In the genomic region with DNA sequence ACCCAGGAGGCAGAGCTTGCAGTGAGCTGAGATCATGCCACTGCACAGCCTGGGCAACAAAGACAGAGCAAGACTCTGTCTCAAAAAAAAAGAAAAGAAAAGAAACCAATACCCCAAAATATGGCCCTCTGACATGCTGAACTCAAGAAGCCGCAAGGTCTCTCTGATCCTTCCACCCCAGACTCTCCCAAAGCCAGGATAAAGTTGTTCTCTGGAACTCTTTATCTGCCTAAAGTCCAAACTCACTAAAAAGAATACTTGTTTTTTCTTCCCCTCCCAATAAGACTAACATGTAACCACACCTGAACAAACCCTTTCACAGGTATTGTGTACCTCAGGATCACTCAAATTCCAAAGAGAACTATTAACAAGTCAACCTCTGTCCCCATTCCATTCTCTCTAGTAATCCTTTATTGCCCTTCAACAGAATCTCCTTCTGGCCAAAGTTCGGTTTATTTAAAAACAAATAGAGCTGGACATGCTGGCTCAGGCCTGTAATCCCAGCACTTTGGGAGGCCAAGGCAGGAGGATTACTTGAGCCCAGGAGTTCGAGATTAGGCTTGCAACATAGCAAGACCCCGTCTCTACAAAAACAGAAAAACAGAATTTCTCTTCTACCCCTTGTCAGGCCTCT, we compare ENCODE assay signal across 18 cellular contexts. TPM values are rescaled to one million over a fixed set of nuclear protein-coding genes. Genes with fewer than 3 reads are reported as not detected.
DNase-seq lines count a peak whose midpoint lies in the region; ATAC-seq and TF ChIP-seq lines count a peak whose summit lies in the region.
"Had no signal": no experiment of that assay in that cellular context is flagged by ENCODE, and none has a peak within 500 bp of the region (broad histone marks: within the 10 kb centered on the region; RNA-seq: fewer than 3 reads in every experiment).

No MANE protein-coding gene starts in this region.

- DNase-seq in T-helper 2 cell treated with Interferon-gamma antibody and Interleukin-4, amounts not matched to agents 5 μg/mL and 100 μg/mL, for 36 hours (ENCODE audit: low spot score), result no peak
- DNase-seq in T-helper 2 cell, result no peak
- DNase-seq in WTC11 (ENCODE audit: low spot score), result no peak
- no peak for DNase-seq in left lobe of liver (ENCODE audit: low spot score)
- DNase-seq in stimulated activated naive B cell treated with anti-CD40 and anti-IgM and Interleukin-4, amounts not matched to agents 10 μg/mL and 1 μg/mL and 100 μg/mL, for 72 hours, result no peak
- no peak for DNase-seq in activated naive CD4-positive, alpha-beta T cell treated with anti-CD3 and anti-CD28 coated beads, Interleukin-2, amount 10 ng/mL, durations not matched to agents 7 days and 5 days
- DNase-seq in NCI-H1694 (lab: John Stamatoyannopoulos, UW), result no peak
- DNase-seq: 8988T; activated CD8-positive, alpha-beta memory T cell treated with anti-CD3 and anti-CD28 coated beads for 24 hours; activated effector memory CD4-positive, alpha-beta T cell treated with Interleukin-2 at 50 U/mL for 16 hours; DMS79; head of caudate nucleus; KBM-7; NCI-H1105 treated with DMSO at 0.1 percent for 48 hours; nucleus accumbens; stimulated activated CD4-positive, alpha-beta T cell treated with anti-CD3 and anti-CD28 coated beads, Interleukin-4, amount 100 ng/mL, for 24 hours; tibial artery had no signal

- peaks cover 28% of the 10 kb centered on the region for H3K36me3 Mint-ChIP-seq in T-helper 2 cell treated with Interferon-gamma antibody and Interleukin-4, amounts not matched to agents 5 μg/mL and 100 μg/mL, for 36 hours (ENCODE audit: low read depth)
- H3K36me3 Mint-ChIP-seq in WTC11, result peaks cover 31% of the 10 kb centered on the region
- peaks cover 15 to 42% of the 10 kb centered on the region in 2 donors for H3K36me3 Mint-ChIP-seq in stimulated activated naive B cell treated with anti-CD40 and anti-IgM and Interleukin-4, amounts not matched to agents 10 μg/mL and 1 μg/mL and 100 μg/mL, for 72 hours
- peaks cover 31% of the 10 kb centered on the region for H3K36me3 Mint-ChIP-seq in activated naive CD4-positive, alpha-beta T cell treated with anti-CD3 and anti-CD28 coated beads, Interleukin-2, amount 10 ng/mL, durations not matched to agents 7 days and 5 days

- peak overlapping the region; percentile 32 for H3K27ac Mint-ChIP-seq in T-helper 2 cell treated with Interferon-gamma antibody and Interleukin-4, amounts not matched to agents 5 μg/mL and 100 μg/mL, for 36 hours
- peak overlapping the region; percentile 77 for H3K27ac Mint-ChIP-seq in WTC11
- peak overlapping the region; percentile 10 for H3K27ac Mint-ChIP-seq in stimulated activated naive B cell treated with anti-CD40 and anti-IgM and Interleukin-4, amounts not matched to agents 10 μg/mL and 1 μg/mL and 100 μg/mL, for 72 hours
- H3K27ac Mint-ChIP-seq in activated naive CD4-positive, alpha-beta T cell treated with anti-CD3 and anti-CD28 coated beads, Interleukin-2, amount 10 ng/mL, durations not matched to agents 7 days and 5 days, result no peak overlapping the region

- CTCF ChIA-PET in WTC11 (lab: Charles Lee), result interaction anchor here (0.8 kb wide), 2 partner anchors 13 to 321 kb away, joined by 3 to 4 read pairs; no protein-coding TSS in a partner anchor
- CTCF ChIA-PET in activated naive CD4-positive, alpha-beta T cell treated with anti-CD3 and anti-CD28 coated beads, Interleukin-2, amount 10 ng/mL, durations not matched to agents 7 days and 5 days (lab: Charles Lee), result no interaction called here

- no peak for TF ChIP-seq CTCF in WTC11 (IDR thresholded peaks at IDR 0.05)

- no peak overlapping the region for H3K4me3 Mint-ChIP-seq in T-helper 2 cell treated with Interferon-gamma antibody and Interleukin-4, amounts not matched to agents 5 μg/mL and 100 μg/mL, for 36 hours
- H3K4me3 Mint-ChIP-seq in WTC11, result no peak overlapping the region
- no peak overlapping the region for H3K4me3 Mint-ChIP-seq in stimulated activated naive B cell treated with anti-CD40 and anti-IgM and Interleukin-4, amounts not matched to agents 10 μg/mL and 1 μg/mL and 100 μg/mL, for 72 hours
- no peak overlapping the region for H3K4me3 Mint-ChIP-seq in activated naive CD4-positive, alpha-beta T cell treated with anti-CD3 and anti-CD28 coated beads, Interleukin-2, amount 10 ng/mL, durations not matched to agents 7 days and 5 days

- H3K27me3 Mint-ChIP-seq in T-helper 2 cell treated with Interferon-gamma antibody and Interleukin-4, amounts not matched to agents 5 μg/mL and 100 μg/mL, for 36 hours (ENCODE audit: low read depth), result no peaks in the 10 kb centered on the region
- H3K27me3 Mint-ChIP-seq in WTC11 (ENCODE audit: low read depth), result no peaks in the 10 kb centered on the region
- H3K27me3 Mint-ChIP-seq in stimulated activated naive B cell treated with anti-CD40 and anti-IgM and Interleukin-4, amounts not matched to agents 10 μg/mL and 1 μg/mL and 100 μg/mL, for 72 hours, result no peaks in the 10 kb centered on the region
- H3K27me3 Mint-ChIP-seq in activated naive CD4-positive, alpha-beta T cell treated with anti-CD3 and anti-CD28 coated beads, Interleukin-2, amount 10 ng/mL, durations not matched to agents 7 days and 5 days, result no peaks in the 10 kb centered on the region

- ATAC-seq in WTC11, result no peak
- peak; percentile 2 for ATAC-seq in left lobe of liver
- no peak for ATAC-seq in stimulated activated naive B cell treated with anti-CD40 and anti-IgM and Interleukin-4, amounts not matched to agents 10 μg/mL and 1 μg/mL and 100 μg/mL, for 72 hours (replicated peaks)
- ATAC-seq in HG03095 (IDR thresholded peaks at IDR 0.05; ENCODE audit: unreplicated experiment), result no peak

- peaks cover 26% of the 10 kb centered on the region for H3K4me1 Mint-ChIP-seq in T-helper 2 cell treated with Interferon-gamma antibody and Interleukin-4, amounts not matched to agents 5 μg/mL and 100 μg/mL, for 36 hours (ENCODE audit: low read depth)
- peaks cover 33% of the 10 kb centered on the region for H3K4me1 Mint-ChIP-seq in WTC11
- peaks cover 12 to 14% of the 10 kb centered on the region in 2 donors for H3K4me1 Mint-ChIP-seq in stimulated activated naive B cell treated with anti-CD40 and anti-IgM and Interleukin-4, amounts not matched to agents 10 μg/mL and 1 μg/mL and 100 μg/mL, for 72 hours
- peaks cover 54% of the 10 kb centered on the region for H3K4me1 Mint-ChIP-seq in activated naive CD4-positive, alpha-beta T cell treated with anti-CD3 and anti-CD28 coated beads, Interleukin-2, amount 10 ng/mL, durations not matched to agents 7 days and 5 days

- POLR2A ChIA-PET in WTC11 (lab: Charles Lee), result interaction anchor here (1.3 kb wide), 1 partner anchor 9 kb away, joined by 5 read pairs; the partner anchor contains the start of gene HPDL

- H3K9me3 Mint-ChIP-seq in T-helper 2 cell treated with Interferon-gamma antibody and Interleukin-4, amounts not matched to agents 5 μg/mL and 100 μg/mL, for 36 hours, result peaks cover 5% of the 10 kb centered on the region
- H3K9me3 Mint-ChIP-seq in WTC11, result peaks cover 4% of the 10 kb centered on the region
- no peaks in the 10 kb centered on the region for H3K9me3 Mint-ChIP-seq in stimulated activated naive B cell treated with anti-CD40 and anti-IgM and Interleukin-4, amounts not matched to agents 10 μg/mL and 1 μg/mL and 100 μg/mL, for 72 hours
- H3K9me3 Mint-ChIP-seq in activated naive CD4-positive, alpha-beta T cell treated with anti-CD3 and anti-CD28 coated beads, Interleukin-2, amount 10 ng/mL, durations not matched to agents 7 days and 5 days, result no peaks in the 10 kb centered on the region

TF ChIP-seq in WTC11, 78 proteins besides CTCF, POLR2A, EP300 and RAD21 (continues in another document):
- TF ChIP-seq CBFB (CRISPR knock-in tag; IDR thresholded peaks at IDR 0.05; ENCODE audit: low read depth), result no peak
- TF ChIP-seq MLX (CRISPR knock-in tag; IDR thresholded peaks at IDR 0.05), result no peak
- TF ChIP-seq, protein P1, sequence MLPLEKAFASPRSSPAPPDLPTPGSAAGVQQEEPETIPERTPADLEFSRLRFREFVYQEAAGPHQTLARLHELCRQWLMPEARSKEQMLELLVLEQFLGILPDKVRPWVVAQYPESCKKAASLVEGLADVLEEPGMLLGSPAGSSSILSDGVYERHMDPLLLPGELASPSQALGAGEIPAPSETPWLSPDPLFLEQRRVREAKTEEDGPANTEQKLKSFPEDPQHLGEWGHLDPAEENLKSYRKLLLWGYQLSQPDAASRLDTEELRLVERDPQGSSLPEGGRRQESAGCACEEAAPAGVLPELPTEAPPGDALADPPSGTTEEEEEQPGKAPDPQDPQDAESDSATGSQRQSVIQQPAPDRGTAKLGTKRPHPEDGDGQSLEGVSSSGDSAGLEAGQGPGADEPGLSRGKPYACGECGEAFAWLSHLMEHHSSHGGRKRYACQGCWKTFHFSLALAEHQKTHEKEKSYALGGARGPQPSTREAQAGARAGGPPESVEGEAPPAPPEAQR (CRISPR knock-in tag; IDR thresholded peaks at IDR 0.05), result no peak
- TF ChIP-seq ZNF138 (CRISPR knock-in tag; conservative IDR thresholded peaks at IDR 0.05), result no peak
- TF ChIP-seq E2F4 (CRISPR knock-in tag; IDR thresholded peaks at IDR 0.05; ENCODE audit: borderline replicate concordance, low read depth), result no peak
- TF ChIP-seq SMAD3 (CRISPR knock-in tag; IDR thresholded peaks at IDR 0.05; ENCODE audit: borderline replicate concordance), result no peak
- no peak for TF ChIP-seq ZNF416 (CRISPR knock-in tag; IDR thresholded peaks at IDR 0.05)
- TF ChIP-seq GABPB1 (CRISPR knock-in tag; IDR thresholded peaks at IDR 0.05), result no peak
- TF ChIP-seq SOX15 (CRISPR knock-in tag; IDR thresholded peaks at IDR 0.05), result no peak
- no peak for TF ChIP-seq OVOL2 (CRISPR knock-in tag; IDR thresholded peaks at IDR 0.05; ENCODE audit: borderline replicate concordance)
- TF ChIP-seq ELF4 (CRISPR knock-in tag; IDR thresholded peaks at IDR 0.05; ENCODE audit: low read depth), result no peak

RNA-seq across cellular contexts. Expression of gene TOE1, which starts 4.1 kb away (rescaled TPM):
- total RNA-seq in WTC11 (2021) (7.4 to 10.9 TPM (median 10.0 TPM) in 3 replicates), left lobe of liver (4.3 TPM)

RNA-seq across cellular contexts. Expression of gene MUTYH, which starts 4.4 kb away (rescaled TPM):
- total RNA-seq in WTC11 (2021) (58.3 to 67.2 TPM (median 65.7 TPM) in 3 replicates), left lobe of liver (11.8 TPM)

RNA-seq across cellular contexts. Expression of gene HPDL, which starts 9.2 kb away (rescaled TPM):
- total RNA-seq in WTC11 (2021) (24.9 to 44.0 TPM (median 27.8 TPM) in 3 replicates), left lobe of liver (not detected)

Comparison
In these comparisons a context has a peak if more than half of its experiments do, and no peak if none do; other contexts are left out.
1. RNA of gene HPDL, which starts 9.2 kb away (total RNA-seq): 24.9 to 44.0 TPM in WTC11; not detected in left lobe of liver (single experiment); every median in the first group is over 10 times any median in the second.